Comparison of ENCODE assay signal across 9 cellular contexts in genomic region chr9:88041447-88041846, GRCh38.
DNase-seq lines count a peak whose midpoint lies in the region; ATAC-seq, FAIRE-seq and TF ChIP-seq lines count a peak whose summit lies in the region.
"Had no signal": no experiment of that assay in that cellular context is flagged by ENCODE, and none has a peak within 500 bp of the region (broad histone marks: within the 10 kb centered on the region; RNA-seq: fewer than 3 reads in every experiment).

No MANE protein-coding gene starts in this region.

- no TSS peak for BruUV-seq in GM12878 (replicated peaks; lab: Mats Ljungman, UMichigan)

- no peak overlapping the region for H3K4me3 ChIP-seq in AG09309 (ENCODE audit: control insufficient read depth, low read depth, low read length)
- H3K4me3 ChIP-seq in KMS-11 (IDR thresholded peaks at IDR 0.05; ENCODE audit: insufficient read depth, low read depth, low read length) = no peak overlapping the region
- no peak overlapping the region for H3K4me3 ChIP-seq in GM12878
- H3K4me3 ChIP-seq in right lobe of liver = no peak overlapping the region
- no peak overlapping the region for H3K4me3 ChIP-seq in naive thymus-derived CD4-positive, alpha-beta T cell (ENCODE audit: low read length)

- TF ChIP-seq RAD21 in GM12878 (IDR thresholded peaks at IDR 0.05; ENCODE audit: insufficient read depth, low read depth, low read length) = 0 out of 2 replicates have a peak, but pooled peaks have one; percentile 12

- H3K4me1 ChIP-seq in KMS-11 (ENCODE audit: low read depth, poor library complexity, severe bottlenecking) = no peaks in the 10 kb centered on the region
- H3K4me1 ChIP-seq in GM12878 (ENCODE audit: control insufficient read depth, insufficient read depth, low read length) = no peaks in the 10 kb centered on the region
- H3K4me1 ChIP-seq in right lobe of liver = no peaks in the 10 kb centered on the region
- H3K4me1 ChIP-seq in naive thymus-derived CD4-positive, alpha-beta T cell (ENCODE audit: control insufficient read depth in 2 of 2, insufficient read depth in 2 of 2, low read length in 2 of 2) = no peaks in the 10 kb centered on the region

- no peaks in the 10 kb centered on the region for H3K36me3 ChIP-seq in KMS-11 (ENCODE audit: insufficient read depth)
- no peaks in the 10 kb centered on the region for H3K36me3 ChIP-seq in GM12878 (ENCODE audit: control insufficient read depth in 2 of 2, insufficient read depth in 2 of 2, low read length in 1 of 2)
- no peaks in the 10 kb centered on the region for H3K36me3 ChIP-seq in right lobe of liver
- no peaks in the 10 kb centered on the region for H3K36me3 ChIP-seq in naive thymus-derived CD4-positive, alpha-beta T cell (ENCODE audit: control insufficient read depth in 2 of 3, insufficient read depth in 3 of 3, low read length in 3 of 3)

- no peak overlapping the region for H2AFZ ChIP-seq in KMS-11 (ENCODE audit: low read depth)
- H2AFZ ChIP-seq in GM12878 (ENCODE audit: control insufficient read depth, low read depth, low read length) = no peak overlapping the region

- H3K4me1 Mint-ChIP-seq in naive thymus-derived CD4-positive, alpha-beta T cell = no peaks in the 10 kb centered on the region

- H4K20me1 ChIP-seq in KMS-11 (ENCODE audit: insufficient read depth) = no peaks in the 10 kb centered on the region
- H4K20me1 ChIP-seq in GM12878 (ENCODE audit: control insufficient read depth, insufficient read depth) = no peaks in the 10 kb centered on the region

- H3K27ac ChIP-seq in KMS-11 = no peak overlapping the region
- no peak overlapping the region for H3K27ac ChIP-seq in GM12878 (ENCODE audit: control insufficient read depth, insufficient read depth)
- H3K27ac ChIP-seq in right lobe of liver = no peak overlapping the region
- no peak overlapping the region for H3K27ac ChIP-seq in naive thymus-derived CD4-positive, alpha-beta T cell (ENCODE audit: low read depth, low read length)
- H3K27ac ChIP-seq: epithelial cell of prostate had no signal

- no peaks in the 10 kb centered on the region for H3K27me3 ChIP-seq in KMS-11 (ENCODE audit: insufficient read depth, low read depth)
- H3K27me3 ChIP-seq in GM12878 (replicated peaks in 1 of 2; ENCODE audit: control insufficient read depth in 2 of 2, insufficient read depth in 2 of 2, low read length in 1 of 2) = no peaks in the 10 kb centered on the region
- H3K27me3 ChIP-seq in right lobe of liver = no peaks in the 10 kb centered on the region
- H3K27me3 ChIP-seq in naive thymus-derived CD4-positive, alpha-beta T cell (ENCODE audit: control insufficient read depth in 2 of 2, insufficient read depth in 2 of 2, low read length in 2 of 2) = no peaks in the 10 kb centered on the region

- CTCF ChIA-PET in GM12878 (lab: Yijun Ruan, JAX) = no interaction called here
- CTCF ChIA-PET in naive thymus-derived CD4-positive, alpha-beta T cell (lab: Charles Lee) = no interaction called here

- in situ Hi-C loops in GM12878 (cut with MboI) = no loop called here

- DNase-seq in AG09309 (ENCODE audit: low read depth) (no peak), GM12878 (ENCODE audit: low read depth, low spot score) (no peak), right lobe of liver (no peak), COR-L47 (lab: John Stamatoyannopoulos, UW) (no peak)
- DNase-seq in naive thymus-derived CD4-positive, alpha-beta T cell = no peak
- DNase-seq in stimulated activated naive CD4-positive, alpha-beta T cell (lab: John Stamatoyannopoulos, UW) = no peak

- no peak for FAIRE-seq in GM12878 (lab: Jason Lieb, UNC)

- TF ChIP-seq POLR2A in GM12878 (IDR thresholded peaks at IDR 0.05; ENCODE audit: low read depth, low read length) (no peak), right lobe of liver (IDR thresholded peaks at IDR 0.05) (no peak)

- H3K4me3 Mint-ChIP-seq in naive thymus-derived CD4-positive, alpha-beta T cell = no peak overlapping the region

- SMC1A ChIA-PET in GM12878 (lab: Charles Lee; ENCODE audit: uncharacterized antibody, unreplicated experiment) = interaction anchor here (0.7 to 1.0 kb wide), 2 partner anchors 8 to 364 kb away, joined by 3 to 5 read pairs; no protein-coding TSS in a partner anchor

- peak; percentile 73 for TF ChIP-seq CTCF in AG09309 (IDR thresholded peaks at IDR 0.05; ENCODE audit: control insufficient read depth, insufficient read depth, low read depth, low read length, missing control alignments)
- TF ChIP-seq CTCF in KMS-11 (conservative IDR thresholded peaks at IDR 0.05; ENCODE audit: low read depth, low read length) = peak; percentile 64
- TF ChIP-seq CTCF in GM12878 (IDR thresholded peaks at IDR 0.05 in 2 of 3, conservative IDR thresholded peaks at IDR 0.05 in 1 of 3; ENCODE audit: control insufficient read depth in 2 of 3, extremely low read depth in 1 of 3, insufficient read depth in 1 of 3, low read depth in 3 of 3, low read length in 3 of 3) = peak in 1 of 3 experiments; percentile 12; a peak in 1 of 6 replicates
- peak; percentile 41 to 56 (median 51) for TF ChIP-seq CTCF in right lobe of liver (IDR thresholded peaks at IDR 0.05)

- intact Hi-C loops in GM12878 (cut with micrococcal nuclease; ENCODE audit: unreplicated experiment) (no loop called here), right lobe of liver (cut with DNase I) (no loop called here)
- intact Hi-C loops in naive thymus-derived CD4-positive, alpha-beta T cell (cut with micrococcal nuclease) = no loop called here

- TF ChIP-seq EP300 in GM12878 (IDR thresholded peaks at IDR 0.05; ENCODE audit: borderline replicate concordance in 1 of 2, control insufficient read depth in 1 of 2, low read depth in 2 of 2, low read length in 2 of 2) = no peak

- H3K9me3 ChIP-seq in GM12878 (replicated peaks; ENCODE audit: control insufficient read depth, insufficient read depth, low read length) (no peaks in the 10 kb centered on the region; the same call in 2 of the 3 replicates), right lobe of liver (peaks cover 0 to 9% (median 0%) of the 10 kb centered on the region in 4 donors)
- H3K9me3 ChIP-seq in naive thymus-derived CD4-positive, alpha-beta T cell (ENCODE audit: control insufficient read depth in 2 of 3, low read length in 3 of 3) = peaks cover 0 to 30% (median 8%) of the 10 kb centered on the region in 3 experiments

- ATAC-seq in GM12878 (no peak), right lobe of liver (peak in 3 of 4 donors; percentile 30 to 60 (median 50)), HG02973 (IDR thresholded peaks at IDR 0.05; ENCODE audit: unreplicated experiment) (no peak)
- no peak for ATAC-seq in naive thymus-derived CD4-positive, alpha-beta T cell

- H3K27me3 Mint-ChIP-seq in naive thymus-derived CD4-positive, alpha-beta T cell = peaks cover 0 to 13% (median 7%) of the 10 kb centered on the region in 5 donors

- H3K27ac Mint-ChIP-seq in naive thymus-derived CD4-positive, alpha-beta T cell = no peak overlapping the region

- WGBS in GM12878 (ENCODE audit: insufficient coverage, insufficient replicate concordance, low lambda C conversion rate, missing lambda C conversion rate) = 6% methylated on average over 1 of the region's 1 CpG
- WGBS in right lobe of liver (ENCODE audit: insufficient coverage, low coverage, low lambda C conversion rate, missing lambda C conversion rate) = 78% methylated on average over 1 of the region's 1 CpG

- POLR2A ChIA-PET in GM12878 (lab: Charles Lee) = no interaction called here
- POLR2A ChIA-PET in naive thymus-derived CD4-positive, alpha-beta T cell (lab: Charles Lee) = no interaction called here

- RAD21 ChIA-PET in GM12878 (lab: Charles Lee; ENCODE audit: unreplicated experiment) = no interaction called here

- H3K79me2 ChIP-seq in KMS-11 (ENCODE audit: insufficient read depth, low read depth) = no peaks in the 10 kb centered on the region
- no peaks in the 10 kb centered on the region for H3K79me2 ChIP-seq in GM12878 (ENCODE audit: control insufficient read depth, insufficient read depth, low read length)

- H3K4me2 ChIP-seq in KMS-11 = no peak overlapping the region
- no peak overlapping the region for H3K4me2 ChIP-seq in GM12878 (ENCODE audit: control insufficient read depth, insufficient read depth)

- peaks cover 0 to 13% (median 10%) of the 10 kb centered on the region in 5 donors for H3K36me3 Mint-ChIP-seq in naive thymus-derived CD4-positive, alpha-beta T cell

- H3K9ac ChIP-seq in KMS-11 = no peak overlapping the region
- no peak overlapping the region for H3K9ac ChIP-seq in GM12878 (ENCODE audit: control insufficient read depth, insufficient read depth, low read length)

- H3K9me3 Mint-ChIP-seq in naive thymus-derived CD4-positive, alpha-beta T cell = peaks cover 10 to 61% (median 25%) of the 10 kb centered on the region in 11 donors

TF ChIP-seq in GM12878, 131 proteins besides CTCF, POLR2A, EP300 and RAD21:
- TF ChIP-seq CREB1 (IDR thresholded peaks at IDR 0.05; ENCODE audit: low read depth) (no peak), RFX5 (IDR thresholded peaks at IDR 0.05; ENCODE audit: low read depth, low read length) (no peak), PBX3 (IDR thresholded peaks at IDR 0.05; ENCODE audit: insufficient replicate concordance, low read depth, low read length) (no peak), POU2F2 (IDR thresholded peaks at IDR 0.05; ENCODE audit: borderline replicate concordance, low read depth, low read length) (no peak)

Comparison
In these comparisons a context has a peak if more than half of its experiments do, and no peak if none do; other contexts are left out.
1. ATAC-seq: peak in right lobe of liver (3 of 4); none in GM12878 (single experiment), naive thymus-derived CD4-positive, alpha-beta T cell (single experiment) and HG02973 (single experiment).